Comparison of ENCODE assay signal across 1 cellular context in the genomic region with DNA sequence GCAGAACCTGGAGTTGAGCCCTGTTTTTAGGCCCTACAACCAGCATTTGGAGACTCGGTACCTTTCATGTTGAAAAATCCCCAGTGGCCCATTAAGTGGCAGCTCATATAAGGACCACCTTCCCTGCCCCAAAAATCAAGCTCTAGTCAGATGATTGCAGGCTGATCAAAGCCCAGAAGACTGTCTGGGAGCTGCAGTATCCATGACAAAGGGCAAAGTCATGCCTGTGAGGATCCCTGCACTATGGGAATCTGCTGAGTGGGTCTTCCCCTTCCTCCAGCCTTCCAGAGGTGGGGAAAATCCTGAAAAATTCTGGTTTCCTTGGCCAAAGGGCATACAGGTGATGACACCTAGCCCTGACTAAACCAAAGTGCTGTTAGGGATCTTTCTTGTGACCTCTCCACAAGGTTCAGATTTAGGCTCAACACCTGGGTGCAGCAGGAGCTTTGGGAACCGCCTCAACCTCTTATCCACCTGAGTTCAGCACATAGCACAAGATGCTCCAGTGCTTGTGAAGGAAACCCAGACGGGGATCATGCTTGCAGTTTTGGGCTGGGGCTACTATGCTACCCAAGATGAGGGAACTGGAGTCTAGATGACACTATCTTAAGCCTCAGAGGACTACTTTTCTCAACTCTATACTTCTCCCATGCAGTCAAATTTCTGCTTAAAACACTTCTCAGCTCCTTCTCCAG.
TF ChIP-seq lines count a peak whose summit lies in the region.

No MANE protein-coding gene starts in this region.

TF ChIP-seq in HEK293T, 16 proteins besides CTCF, POLR2A, EP300 and RAD21:
- TF ChIP-seq ARNT (IDR thresholded peaks at IDR 0.05): no peak
- no peak for TF ChIP-seq TARDBP (IDR thresholded peaks at IDR 0.05)
- no peak for TF ChIP-seq FOXA1 (IDR thresholded peaks at IDR 0.05)
- TF ChIP-seq ZNF384 (IDR thresholded peaks at IDR 0.05): no peak
- no peak for TF ChIP-seq SUZ12 (IDR thresholded peaks at IDR 0.05)
- no peak for TF ChIP-seq CTBP1 (IDR thresholded peaks at IDR 0.05; ENCODE audit: borderline replicate concordance)
- TF ChIP-seq BHLHE40 (IDR thresholded peaks at IDR 0.05; ENCODE audit: borderline replicate concordance): no peak
- TF ChIP-seq, protein P1, sequence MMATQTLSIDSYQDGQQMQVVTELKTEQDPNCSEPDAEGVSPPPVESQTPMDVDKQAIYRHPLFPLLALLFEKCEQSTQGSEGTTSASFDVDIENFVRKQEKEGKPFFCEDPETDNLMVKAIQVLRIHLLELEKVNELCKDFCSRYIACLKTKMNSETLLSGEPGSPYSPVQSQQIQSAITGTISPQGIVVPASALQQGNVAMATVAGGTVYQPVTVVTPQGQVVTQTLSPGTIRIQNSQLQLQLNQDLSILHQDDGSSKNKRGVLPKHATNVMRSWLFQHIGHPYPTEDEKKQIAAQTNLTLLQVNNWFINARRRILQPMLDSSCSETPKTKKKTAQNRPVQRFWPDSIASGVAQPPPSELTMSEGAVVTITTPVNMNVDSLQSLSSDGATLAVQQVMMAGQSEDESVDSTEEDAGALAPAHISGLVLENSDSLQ (IDR thresholded peaks at IDR 0.05): no peak
- no peak for TF ChIP-seq HDGF (IDR thresholded peaks at IDR 0.05; ENCODE audit: borderline replicate concordance)
- TF ChIP-seq SP1 (IDR thresholded peaks at IDR 0.05): no peak
- no peak for TF ChIP-seq L3MBTL2 (conservative IDR thresholded peaks at IDR 0.05)
- TF ChIP-seq FOXK2 (IDR thresholded peaks at IDR 0.05): no peak
- no peak for TF ChIP-seq FOXM1 (IDR thresholded peaks at IDR 0.05; ENCODE audit: borderline replicate concordance)
- TF ChIP-seq NFRKB (IDR thresholded peaks at IDR 0.05): no peak
- TF ChIP-seq ELF4 (IDR thresholded peaks at IDR 0.05): no peak
- TF ChIP-seq LEF1 (IDR thresholded peaks at IDR 0.05; ENCODE audit: borderline replicate concordance): no peak
